20 cellular contexts compared by ENCODE assay signal in genomic region chr5:73494716-73495115, GRCh38. TPM values are rescaled to one million over a fixed set of nuclear protein-coding genes. Genes with fewer than 3 reads are reported as not detected.
DNase-seq lines count a peak whose midpoint lies in the region; ATAC-seq, FAIRE-seq and TF ChIP-seq lines count a peak whose summit lies in the region.
"Had no signal": no experiment of that assay in that cellular context is flagged by ENCODE, and none has a peak within 500 bp of the region (broad histone marks: within the 10 kb centered on the region; RNA-seq: fewer than 3 reads in every experiment).

No MANE protein-coding gene starts in this region.

- no peak for TF ChIP-seq POLR2A in GM12891 (IDR thresholded peaks at IDR 0.05; ENCODE audit: low read depth, low read length)

- no peak for ATAC-seq in GM18498 (IDR thresholded peaks at IDR 0.05; ENCODE audit: unreplicated experiment)
- ATAC-seq: CD8-positive, alpha-beta T cell; GM23338 had no signal

- H3K4me3 ChIP-seq in astrocyte of the spinal cord (ENCODE audit: low read depth, low read length): no peak overlapping the region
- no peak overlapping the region for H3K4me3 ChIP-seq in fibroblast of the aortic adventitia (ENCODE audit: low read depth, low read length)
- H3K4me3 ChIP-seq: GM23338 had no signal

- no peak for FAIRE-seq in GM12891 (lab: Jason Lieb, UNC)
- FAIRE-seq: A204.1, D721Med, G401.6, GM12892 had no signal

- TF ChIP-seq CTCF in astrocyte of the spinal cord (IDR thresholded peaks at IDR 0.05; ENCODE audit: low read depth, low read length): no peak
- no peak for TF ChIP-seq CTCF in fibroblast of the aortic adventitia (IDR thresholded peaks at IDR 0.05; ENCODE audit: insufficient read depth, low read length)

- peak; percentile 22 for DNase-seq in RPMI8226
- DNase-seq in astrocyte of the spinal cord (ENCODE audit: low read depth, low spot score): peak; percentile 3
- peak; percentile 51 for DNase-seq in fibroblast of the aortic adventitia (ENCODE audit: low read depth)
- DNase-seq in stromal cell of bone marrow (ENCODE audit: low read depth): peak; percentile 44
- no peak for DNase-seq in GM12891 (ENCODE audit: insufficient read length, low spot score)
- DNase-seq in hippocampal formation (lab: John Stamatoyannopoulos, UW): no peak
- DNase-seq: CD8-positive, alpha-beta T cell; COR-L47; DMS153; DMS79 treated with DMSO at 0.1 percent for 48 hours; EL; H7; IMR-90 had no signal

- in situ Hi-C loops in astrocyte of the spinal cord (cut with HindIII; ENCODE audit: low sequenced_read_pairs): no loop called here

TF ChIP-seq in GM12891, 5 proteins besides CTCF, POLR2A, EP300 and RAD21:
- no peak for TF ChIP-seq POLR2AphosphoS5 (IDR thresholded peaks at IDR 0.05; ENCODE audit: low read depth, low read length)
- no peak for TF ChIP-seq SPI1 (IDR thresholded peaks at IDR 0.05; ENCODE audit: low read depth, low read length)
- TF ChIP-seq TAF1 (IDR thresholded peaks at IDR 0.05; ENCODE audit: low read depth, low read length): no peak
- no peak for TF ChIP-seq PAX5 (IDR thresholded peaks at IDR 0.05; ENCODE audit: insufficient read depth, low read length, severe bottlenecking)
- no peak for TF ChIP-seq POU2F2 (IDR thresholded peaks at IDR 0.05; ENCODE audit: low read depth, low read length)

RNA-seq across cellular contexts. Expression of gene BTF3, which starts 3.5 kb away (rescaled TPM):
- 393 and 484 TPM in 2 replicates for total RNA-seq in fibroblast of the aortic adventitia (ENCODE audit: low replicate concordance)
- polyA plus RNA-seq in GM12891 (2012; ENCODE audit: low read depth, missing spikeins): 946 TPM

RNA-seq across cellular contexts. Expression of gene FOXD1, which starts 46.1 kb away (rescaled TPM):
- 0.74 and 4.2 TPM in 2 replicates for total RNA-seq in fibroblast of the aortic adventitia (ENCODE audit: low replicate concordance)
- polyA plus RNA-seq in GM12891 (2012; ENCODE audit: low read depth, missing spikeins): 0.04 TPM
- polyA plus RNA-seq: CD14-positive monocyte, GM23338 had no signal

Comparison
In these comparisons a context has a peak if more than half of its experiments do, and no peak if none do; other contexts are left out.
1. DNase-seq: peak in RPMI8226 (single experiment), astrocyte of the spinal cord (single experiment), fibroblast of the aortic adventitia (single experiment) and stromal cell of bone marrow (single experiment); none in GM12891 (single experiment) and hippocampal formation (0 of 2).